In the genomic region with DNA sequence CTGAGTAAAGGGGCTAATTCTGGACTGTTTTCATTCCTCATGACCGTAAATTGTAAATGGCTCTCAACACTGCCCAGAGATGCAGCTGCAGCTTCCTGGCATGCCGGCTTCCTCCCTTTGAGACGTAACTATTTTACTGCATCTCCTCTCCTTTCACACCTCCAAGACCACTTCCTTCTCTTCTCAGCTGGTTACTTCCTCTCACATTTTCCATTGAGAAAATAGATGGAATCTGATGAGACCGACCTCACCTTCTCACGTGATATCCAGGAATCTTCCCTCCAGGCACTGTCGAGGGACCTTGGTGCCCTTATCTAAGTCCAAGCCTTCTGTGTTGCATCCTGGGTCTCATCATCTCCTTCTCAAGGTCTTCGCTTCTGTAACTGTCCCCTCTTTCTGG, we compare ENCODE assay signal across 1 cellular context.
TF ChIP-seq lines count a peak whose summit lies in the region.

No MANE protein-coding gene starts in this region.

TF ChIP-seq in GM12878, 131 proteins besides CTCF, POLR2A, EP300 and RAD21:
- TF ChIP-seq BRCA1 (IDR thresholded peaks at IDR 0.05; ENCODE audit: low read depth, low read length) (no peak), ZBTB4 (CRISPR knock-in tag; IDR thresholded peaks at IDR 0.05) (no peak), SIN3A (IDR thresholded peaks at IDR 0.05; ENCODE audit: low read depth, low read length) (no peak), ZBED1 (IDR thresholded peaks at IDR 0.05; ENCODE audit: borderline replicate concordance) (no peak), KLF5 (IDR thresholded peaks at IDR 0.05; ENCODE audit: partially characterized antibody) (no peak), GATAD2B (conservative IDR thresholded peaks at IDR 0.05; ENCODE audit: low read depth) (no peak), MTA2 (IDR thresholded peaks at IDR 0.05; ENCODE audit: low read depth) (no peak), RUNX3 (IDR thresholded peaks at IDR 0.05; ENCODE audit: low read length) (no peak), ZBTB11 (CRISPR knock-in tag; IDR thresholded peaks at IDR 0.05) (no peak), E2F8 (IDR thresholded peaks at IDR 0.05; ENCODE audit: low read depth, partially characterized antibody) (no peak), MYB (IDR thresholded peaks at IDR 0.05; ENCODE audit: borderline replicate concordance, low read depth, low read length) (no peak), ZNF217 (IDR thresholded peaks at IDR 0.05) (no peak), IKZF2 (IDR thresholded peaks at IDR 0.05) (no peak)
- TF ChIP-seq, protein P1, sequence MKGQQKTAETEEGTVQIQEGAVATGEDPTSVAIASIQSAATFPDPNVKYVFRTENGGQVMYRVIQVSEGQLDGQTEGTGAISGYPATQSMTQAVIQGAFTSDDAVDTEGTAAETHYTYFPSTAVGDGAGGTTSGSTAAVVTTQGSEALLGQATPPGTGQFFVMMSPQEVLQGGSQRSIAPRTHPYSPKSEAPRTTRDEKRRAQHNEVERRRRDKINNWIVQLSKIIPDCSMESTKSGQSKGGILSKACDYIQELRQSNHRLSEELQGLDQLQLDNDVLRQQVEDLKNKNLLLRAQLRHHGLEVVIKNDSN (IDR thresholded peaks at IDR 0.05; ENCODE audit: borderline replicate concordance, extremely low read length, insufficient read depth, low read depth, low read length), result no peak
